In genomic region chr7:34087892-34088891, GRCh38 we compare ENCODE assay signal across 10 cellular contexts.
DNase-seq lines count a peak whose midpoint lies in the region; ATAC-seq and TF ChIP-seq lines count a peak whose summit lies in the region.
"Had no signal": no experiment of that assay in that cellular context is flagged by ENCODE, and none has a peak within 500 bp of the region (broad histone marks: within the 10 kb centered on the region; RNA-seq: fewer than 3 reads in every experiment).

No MANE protein-coding gene starts in this region.

- no peaks in the 10 kb centered on the region for H3K36me3 Mint-ChIP-seq in type B pancreatic cell

- no peaks in the 10 kb centered on the region for H3K4me1 ChIP-seq in OCI-LY1 (ENCODE audit: insufficient read depth, low read length, severe bottlenecking)

- H3K4me3 ChIP-seq in GM12865 (ENCODE audit: low read depth, low read length) (no peak overlapping the region), OCI-LY1 (ENCODE audit: low read depth, low read length, poor library complexity, severe bottlenecking) (no peak overlapping the region), fibroblast of pulmonary artery (replicated peaks; ENCODE audit: low read depth, low read length) (no peak overlapping the region)

- peaks cover 4% of the 10 kb centered on the region for H3K4me1 Mint-ChIP-seq in type B pancreatic cell (ENCODE audit: unreplicated experiment)

- no peaks in the 10 kb centered on the region for H3K36me3 ChIP-seq in OCI-LY1 (ENCODE audit: insufficient read depth, low read length)

- H3K9ac ChIP-seq in OCI-LY1 (ENCODE audit: low read length): no peak overlapping the region

- H3K79me2 ChIP-seq in OCI-LY1 (ENCODE audit: insufficient read depth, low read length): no peaks in the 10 kb centered on the region

- H4K20me1 ChIP-seq in OCI-LY1 (ENCODE audit: insufficient read depth, low read length): no peaks in the 10 kb centered on the region

- no peak for ATAC-seq in GM18517 (IDR thresholded peaks at IDR 0.05; ENCODE audit: unreplicated experiment)

- no peak overlapping the region for H3K27ac Mint-ChIP-seq in type B pancreatic cell
- H3K27ac Mint-ChIP-seq: stimulated activated naive CD8-positive, alpha-beta T cell treated with anti-CD3 and anti-CD28 coated beads, Interleukin-15, Interleukin-2, amounts not matched to agents 100 ng/mL and 50 ng/mL, for 24 hours had no signal

- H3K9me3 Mint-ChIP-seq in type B pancreatic cell: no peaks in the 10 kb centered on the region

- H3F3A ChIP-seq in OCI-LY1 (ENCODE audit: insufficient read depth, low read length): no peaks in the 10 kb centered on the region

- no peaks in the 10 kb centered on the region for H3K9me2 ChIP-seq in OCI-LY1 (ENCODE audit: low read depth, low read length)

- no peak overlapping the region for H2AFZ ChIP-seq in OCI-LY1 (ENCODE audit: low read length)

- H3K4me3 Mint-ChIP-seq in type B pancreatic cell: no peak overlapping the region
- H3K4me3 Mint-ChIP-seq: stimulated activated naive CD8-positive, alpha-beta T cell treated with anti-CD3 and anti-CD28 coated beads, Interleukin-15, Interleukin-2, amounts not matched to agents 100 ng/mL and 50 ng/mL, for 24 hours had no signal

- H3K27ac ChIP-seq in OCI-LY1 (ENCODE audit: low read depth, low read length, poor library complexity, severe bottlenecking): no peak overlapping the region
- H3K27ac ChIP-seq: epithelial cell of prostate had no signal

- H3K9me3 ChIP-seq in OCI-LY1 (ENCODE audit: low read length): no peaks in the 10 kb centered on the region

- DNase-seq in AG08396 (ENCODE audit: low spot score) (peak; percentile 48), GM12865 (ENCODE audit: low read depth) (peak; percentile 5), fibroblast of pulmonary artery (ENCODE audit: low read depth) (peak; percentile 56), type B pancreatic cell (ENCODE audit: extremely low spot score, unreplicated experiment) (no peak)
- DNase-seq in activated effector memory CD4-positive, alpha-beta T cell treated with Interleukin-2 at 50 U/mL for 16 hours: no peak
- no peak for DNase-seq in stimulated activated naive CD4-positive, alpha-beta T cell treated with Interleukin-2 at 50 U/mL for 16 hours (lab: John Stamatoyannopoulos, UW)

- H3K4me2 ChIP-seq in OCI-LY1 (ENCODE audit: low read length): no peak overlapping the region

- H3K27me3 Mint-ChIP-seq in type B pancreatic cell: no peaks in the 10 kb centered on the region
- H3K27me3 Mint-ChIP-seq: stimulated activated naive CD8-positive, alpha-beta T cell treated with anti-CD3 and anti-CD28 coated beads, Interleukin-15, Interleukin-2, amounts not matched to agents 100 ng/mL and 50 ng/mL, for 24 hours had no signal

- TF ChIP-seq CTCF in GM12865 (IDR thresholded peaks at IDR 0.05; ENCODE audit: insufficient read depth, low read depth, low read length, missing control alignments) (peak; percentile 48), OCI-LY1 (IDR thresholded peaks at IDR 0.05; ENCODE audit: low read length) (peak; percentile 65), fibroblast of pulmonary artery (IDR thresholded peaks at IDR 0.05; ENCODE audit: low read length, missing control alignments) (peak; percentile 73), type B pancreatic cell (conservative IDR thresholded peaks at IDR 0.05) (peak; percentile 71)

- no peaks in the 10 kb centered on the region for H3K27me3 ChIP-seq in OCI-LY1 (ENCODE audit: insufficient read depth, low read length)

Comparison
In these comparisons a context has a peak if more than half of its experiments do, and no peak if none do; other contexts are left out.
1. DNase-seq: peak in AG08396 (single experiment), GM12865 (single experiment) and fibroblast of pulmonary artery (single experiment); none in type B pancreatic cell (single experiment), activated effector memory CD4-positive, alpha-beta T cell treated with Interleukin-2 at 50 U/mL for 16 hours (single experiment) and stimulated activated naive CD4-positive, alpha-beta T cell treated with Interleukin-2 at 50 U/mL for 16 hours (single experiment).
2. Peak in every context shown above with its lines, with median percentiles within 50 percentile points of each other: CTCF ChIP-seq.